Comparison of ENCODE assay signal across 13 cellular contexts in genomic region chr9:137032893-137033292, GRCh38. TPM values are rescaled to one million over a fixed set of nuclear protein-coding genes. Genes with fewer than 3 reads are reported as not detected.
A peak's percentile ranks its signal among the peaks of the same experiment; 100 is the strongest.
DNase-seq lines count a peak whose midpoint lies in the region; ATAC-seq and TF ChIP-seq lines count a peak whose summit lies in the region.
"Had no signal": no experiment of that assay in that cellular context is flagged by ENCODE, and none has a peak within 500 bp of the region (broad histone marks: within the 10 kb centered on the region; RNA-seq: fewer than 3 reads in every experiment).

No MANE protein-coding gene starts in this region.

- peak; percentile 30 for DNase-seq in stimulated activated naive CD8-positive, alpha-beta T cell treated with anti-CD3 and anti-CD28 coated beads, Interleukin-15, Interleukin-2, amounts not matched to agents 100 U/mL and 50 U/mL, for 24 hours
- no peak for DNase-seq in stimulated activated naive CD8-positive, alpha-beta T cell treated with anti-CD3 and anti-CD28 coated beads, Interleukin-15, amount 100 ng/mL, for 72 hours
- DNase-seq in adrenal gland: peak in 6 of 7 donors; percentile 44 to 74 (median 58)
- peak in 2 of 3 donors; percentile 64 to 82 for DNase-seq in right lobe of liver
- DNase-seq in upper lobe of right lung: peak; percentile 76
- no peak for DNase-seq in mesothelial cell of epicardium (ENCODE audit: low spot score in 2 of 2, unreplicated experiment in 2 of 2)
- DNase-seq in tibial nerve (ENCODE audit: low spot score in 2 of 2): no peak
- DNase-seq: foreskin melanocyte, NCI-H1436 treated with DMSO at 0.1 percent for 48 hours, retina had no signal

- H3K27ac ChIP-seq in adrenal gland: peak overlapping the region in 1 of 5 donors; percentile 61
- peak overlapping the region in 1 of 3 donors; percentile 37 for H3K27ac ChIP-seq in right lobe of liver
- H3K27ac ChIP-seq in upper lobe of right lung: peak overlapping the region; percentile 36
- peak overlapping the region in 1 of 4 donors; percentile 66 for H3K27ac ChIP-seq in tibial nerve
- H3K27ac ChIP-seq: cardiac muscle cell had no signal

- peaks cover 9 to 28% of the 10 kb centered on the region in 2 donors for H3K4me1 ChIP-seq in adrenal gland (replicated peaks in 1 of 2)
- peaks cover 0 to 15% (median 7%) of the 10 kb centered on the region in 4 donors for H3K4me1 ChIP-seq in right lobe of liver
- H3K4me1 ChIP-seq in upper lobe of right lung: peaks cover 35% of the 10 kb centered on the region
- H3K4me1 ChIP-seq in tibial nerve: peaks cover 0 to 47% (median 35%) of the 10 kb centered on the region in 4 donors

- H3K36me3 Mint-ChIP-seq in mesothelial cell of epicardium: no peaks in the 10 kb centered on the region

- H3K36me3 ChIP-seq in adrenal gland (replicated peaks in 1 of 2) (no peaks in the 10 kb centered on the region), right lobe of liver (no peaks in the 10 kb centered on the region), upper lobe of right lung (no peaks in the 10 kb centered on the region), tibial nerve (peaks cover 0 to 9% (median 0%) of the 10 kb centered on the region in 3 donors)
- H3K36me3 ChIP-seq: cardiac muscle cell had no signal

- no peak overlapping the region for H3K27ac Mint-ChIP-seq in stimulated activated naive CD8-positive, alpha-beta T cell treated with anti-CD3 and anti-CD28 coated beads, Interleukin-15, amount 100 ng/mL, for 72 hours
- no peak overlapping the region for H3K27ac Mint-ChIP-seq in mesothelial cell of epicardium

- peak in 1 of 2 donors; percentile 24 for TF ChIP-seq EP300 in tibial nerve (IDR thresholded peaks at IDR 0.05)

- H3K9me3 ChIP-seq in adrenal gland (replicated peaks in 1 of 3) (no peaks in the 10 kb centered on the region), right lobe of liver (no peaks in the 10 kb centered on the region), upper lobe of right lung (no peaks in the 10 kb centered on the region), tibial nerve (no peaks in the 10 kb centered on the region)

- H3K27me3 Mint-ChIP-seq in stimulated activated naive CD8-positive, alpha-beta T cell treated with anti-CD3 and anti-CD28 coated beads, Interleukin-15, amount 100 ng/mL, for 72 hours: no peaks in the 10 kb centered on the region
- H3K27me3 Mint-ChIP-seq in mesothelial cell of epicardium (ENCODE audit: low read depth): no peaks in the 10 kb centered on the region

- WGBS in adrenal gland, 4 donors: 74 to 98% (median 76%) methylated on average over 4 to 10 of the region's 10 CpGs
- WGBS in right lobe of liver (ENCODE audit: insufficient coverage, low coverage, low lambda C conversion rate, missing lambda C conversion rate): 77% methylated on average over 6 of the region's 10 CpGs
- 75 to 84% methylated on average over 9 to 10 of the region's 10 CpGs for WGBS in tibial nerve, 2 donors

- H3K4me3 Mint-ChIP-seq in stimulated activated naive CD8-positive, alpha-beta T cell treated with anti-CD3 and anti-CD28 coated beads, Interleukin-15, amount 100 ng/mL, for 72 hours: no peak overlapping the region
- no peak overlapping the region for H3K4me3 Mint-ChIP-seq in mesothelial cell of epicardium

- peaks cover 73% of the 10 kb centered on the region for H3K4me1 Mint-ChIP-seq in stimulated activated naive CD8-positive, alpha-beta T cell treated with anti-CD3 and anti-CD28 coated beads, Interleukin-15, amount 100 ng/mL, for 72 hours
- H3K4me1 Mint-ChIP-seq in mesothelial cell of epicardium: peaks cover 5% of the 10 kb centered on the region

- H3K27me3 ChIP-seq in adrenal gland: no peaks in the 10 kb centered on the region
- H3K27me3 ChIP-seq in right lobe of liver: no peaks in the 10 kb centered on the region
- no peaks in the 10 kb centered on the region for H3K27me3 ChIP-seq in upper lobe of right lung
- no peaks in the 10 kb centered on the region for H3K27me3 ChIP-seq in tibial nerve
- H3K27me3 ChIP-seq: cardiac muscle cell had no signal

- TF ChIP-seq CTCF in adrenal gland (IDR thresholded peaks at IDR 0.05) (no peak), right lobe of liver (IDR thresholded peaks at IDR 0.05) (no peak), upper lobe of right lung (IDR thresholded peaks at IDR 0.05) (no peak), mesothelial cell of epicardium (IDR thresholded peaks at IDR 0.05; ENCODE audit: unreplicated experiment) (no peak), tibial nerve (IDR thresholded peaks at IDR 0.05) (no peak)

- H3K4me3 ChIP-seq in adrenal gland (peak overlapping the region in 1 of 4 donors; percentile 29), right lobe of liver (peak overlapping the region in 1 of 3 donors; percentile 4), upper lobe of right lung (peak overlapping the region; percentile 21), tibial nerve (peak overlapping the region in 1 of 4 donors; percentile 39)
- H3K4me3 ChIP-seq: cardiac muscle cell had no signal

- TF ChIP-seq POLR2A in adrenal gland (IDR thresholded peaks at IDR 0.05) (no peak), right lobe of liver (IDR thresholded peaks at IDR 0.05) (no peak), tibial nerve (IDR thresholded peaks at IDR 0.05) (no peak)

- no peaks in the 10 kb centered on the region for H3K9me3 Mint-ChIP-seq in stimulated activated naive CD8-positive, alpha-beta T cell treated with anti-CD3 and anti-CD28 coated beads, Interleukin-15, amount 100 ng/mL, for 72 hours
- no peaks in the 10 kb centered on the region for H3K9me3 Mint-ChIP-seq in mesothelial cell of epicardium

- intact Hi-C loops in adrenal gland (cut with DNase I) (loop anchor here (5.0 kb wide), 2 partner anchors 91 to 246 kb away; partner anchors contain the start of gene FBXW5 (in 1 of the 2)), right lobe of liver (cut with DNase I) (loop anchor here (5.0 to 10.0 kb wide), 4 partner anchors 81 to 258 kb away; partner anchors contain the start of genes C8G (in 1 of the 2), FBXW5 (in 1 of the 2), LCN12 (in 1 of the 2) and PHPT1 (in 1 of the 2)), upper lobe of right lung (cut with DNase I) (loop anchor here (5.0 to 10.0 kb wide), 2 partner anchors 88 to 246 kb away; partner anchors contain the start of genes C8G and FBXW5)

- ATAC-seq in stimulated activated naive CD8-positive, alpha-beta T cell treated with anti-CD3 and anti-CD28 coated beads, Interleukin-15, Interleukin-2, amounts not matched to agents 100 U/mL and 50 U/mL, for 24 hours: no peak
- no peak for ATAC-seq in stimulated activated naive CD8-positive, alpha-beta T cell treated with anti-CD3 and anti-CD28 coated beads, Interleukin-15, amount 100 ng/mL, for 72 hours
- peak; percentile 5 to 35 (median 8) for ATAC-seq in right lobe of liver
- peak; percentile 39 for ATAC-seq in upper lobe of right lung
- no peak for ATAC-seq in esophagus mucosa

RNA-seq across cellular contexts. Expression of gene FUT7, which starts 1.0 kb away (rescaled TPM):
- under 1 TPM in 5 of 8 donors, not detected in 3; 0.11 to 0.69 (median 0.21) TPM for total RNA-seq in adrenal gland
- under 1 TPM in 2 of 3 donors, not detected in 1; 0.16 to 0.17 TPM for polyA plus RNA-seq in adrenal gland
- total RNA-seq in right lobe of liver: under 1 TPM in 2 of 6 experiments, not detected in 4; 0.12 to 0.13 TPM
- 0.81 TPM for total RNA-seq in upper lobe of right lung
- 0.09 to 0.13 TPM in 2 of 3 replicates, not detected in the other for total RNA-seq in mesothelial cell of epicardium
- under 1 TPM in 1 of 4 donors, not detected in 3; 0.60 TPM for total RNA-seq in tibial nerve
- total RNA-seq in esophagus mucosa: 0.12 TPM
- total RNA-seq: cardiac muscle cell had no signal
- polyA plus RNA-seq: cardiac muscle cell had no signal

RNA-seq across cellular contexts. Expression of gene ABCA2, which starts 4.9 kb away (rescaled TPM):
- total RNA-seq in adrenal gland (10 to 100 TPM; 25.2 to 54.4 (median 31.5) TPM), right lobe of liver (10 to 100 TPM; 23.7 to 49.2 (median 34.2) TPM), upper lobe of right lung (44.3 TPM), mesothelial cell of epicardium (57.7 to 59.3 TPM (median 58.7 TPM) in 3 replicates), tibial nerve (100 to 1,000 TPM; 136 to 291 (median 196) TPM), esophagus mucosa (2.0 TPM)
- polyA plus RNA-seq in adrenal gland: 100 to 1,000 TPM in 1 of 3 donors, 10 to 100 TPM in 2; 13.6 to 150 (median 69.8) TPM

RNA-seq across cellular contexts. Expression of gene NPDC1, which starts 13.1 kb away (rescaled TPM):
- total RNA-seq in adrenal gland (10 to 100 TPM; 17.8 to 77.1 (median 43.3) TPM), right lobe of liver (10 to 100 TPM in 5 of 6 experiments, 1 to 10 TPM in 1; 9.3 to 14.9 (median 12.2) TPM), upper lobe of right lung (152 TPM), mesothelial cell of epicardium (75.8 to 84.0 TPM (median 77.9 TPM) in 3 replicates), tibial nerve (100 to 1,000 TPM in 3 of 4 donors, 10 to 100 TPM in 1; 80.6 to 269 (median 182) TPM), esophagus mucosa (26.6 TPM)
- 100 to 1,000 TPM in 2 of 3 donors, 1 to 10 TPM in 1; 5.1 to 311 (median 194) TPM for polyA plus RNA-seq in adrenal gland

RNA-seq across cellular contexts. Expression of gene ENTPD2, which starts 21.0 kb away (rescaled TPM):
- total RNA-seq in adrenal gland (under 1 TPM in 3 of 8 donors, not detected in 5; 0.28 to 0.53 (median 0.28) TPM), right lobe of liver (1 to 10 TPM in 2 of 6 experiments, under 1 TPM in 4; 0.50 to 2.1 (median 0.80) TPM), upper lobe of right lung (0.41 TPM), mesothelial cell of epicardium (4.8 to 6.3 TPM (median 5.2 TPM) in 3 replicates), tibial nerve (10 to 100 TPM in 3 of 4 donors, 1 to 10 TPM in 1; 7.0 to 21.0 (median 18.1) TPM), esophagus mucosa (2.9 TPM)
- 1 to 10 TPM in 2 of 3 donors, not detected in 1; 1.6 to 1.7 TPM for polyA plus RNA-seq in adrenal gland
- total RNA-seq: cardiac muscle cell; T-helper 2 cell treated with Interferon-gamma antibody and Interleukin-4, amounts not matched to agents 100 ng/mL and 5 ng/mL, for 36 hours had no signal
- polyA plus RNA-seq: cardiac muscle cell had no signal

RNA-seq across cellular contexts. Expression of gene CLIC3, which starts 36.5 kb away (rescaled TPM):
- total RNA-seq in adrenal gland (1 to 10 TPM in 2 of 8 donors, under 1 TPM in 4, not detected in 2; 0.67 to 1.3 (median 0.86) TPM), right lobe of liver (under 1 TPM in 2 of 6 experiments, not detected in 4; 0.37 to 0.51 TPM), upper lobe of right lung (80.7 TPM), mesothelial cell of epicardium (1.5 to 2.9 TPM (median 1.7 TPM) in 3 replicates), tibial nerve (100 to 1,000 TPM in 1 of 4 donors, 10 to 100 TPM in 2, 1 to 10 TPM in 1; 1.2 to 120 (median 38.0) TPM), esophagus mucosa (154 TPM)
- polyA plus RNA-seq in adrenal gland: 1 to 10 TPM in 2 of 3 donors, not detected in 1; 3.8 to 6.4 TPM
- total RNA-seq: cardiac muscle cell had no signal

Comparison
In these comparisons a context has a peak if more than half of its experiments do, and no peak if none do; other contexts are left out.
1. DNase-seq: peak in stimulated activated naive CD8-positive, alpha-beta T cell treated with anti-CD3 and anti-CD28 coated beads, Interleukin-15, Interleukin-2, amounts not matched to agents 100 U/mL and 50 U/mL, for 24 hours (single experiment), adrenal gland (6 of 7), right lobe of liver (2 of 3) and upper lobe of right lung (single experiment); none in stimulated activated naive CD8-positive, alpha-beta T cell treated with anti-CD3 and anti-CD28 coated beads, Interleukin-15, amount 100 ng/mL, for 72 hours (0 of 2), mesothelial cell of epicardium (0 of 2) and tibial nerve (0 of 2).
2. ATAC-seq: peak in right lobe of liver (4 of 4) and upper lobe of right lung (single experiment); none in stimulated activated naive CD8-positive, alpha-beta T cell treated with anti-CD3 and anti-CD28 coated beads, Interleukin-15, Interleukin-2, amounts not matched to agents 100 U/mL and 50 U/mL, for 24 hours (single experiment), stimulated activated naive CD8-positive, alpha-beta T cell treated with anti-CD3 and anti-CD28 coated beads, Interleukin-15, amount 100 ng/mL, for 72 hours (single experiment) and esophagus mucosa (single experiment).